Comparison of ENCODE assay signal across 1 cellular context in the genomic region with DNA sequence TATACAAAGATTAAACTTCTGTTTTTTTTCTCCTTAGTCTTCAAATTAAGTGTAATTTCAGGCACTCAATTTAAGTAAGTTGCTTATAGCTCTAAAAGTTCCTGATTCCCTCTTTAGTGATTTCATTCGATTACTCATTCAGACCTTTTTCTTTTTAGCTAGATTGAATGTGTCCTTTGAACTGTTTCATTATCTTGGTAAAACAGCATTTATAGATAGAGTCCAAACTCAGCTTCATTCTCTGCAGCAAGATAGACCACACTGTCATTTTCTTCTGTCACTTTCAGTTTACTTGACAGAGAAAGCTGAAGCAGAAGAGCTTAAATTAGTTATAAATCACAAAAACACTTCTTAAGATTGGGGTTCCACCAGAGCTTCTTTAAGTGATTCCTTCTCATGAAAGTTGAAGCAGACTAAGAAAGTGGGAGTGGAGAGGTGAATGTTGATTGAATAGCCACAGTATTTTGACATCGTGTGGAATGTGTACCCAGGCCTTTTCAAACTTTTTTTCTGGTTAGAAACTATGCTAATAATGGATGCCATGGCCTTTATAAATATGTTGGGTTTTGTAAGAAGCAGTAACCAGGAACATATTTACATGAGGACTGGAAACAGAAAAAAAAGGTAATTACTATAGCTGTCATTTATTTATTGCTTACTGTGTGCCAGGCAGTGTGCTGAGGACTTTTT.
TF ChIP-seq lines count a peak whose summit lies in the region.

No MANE protein-coding gene starts in this region.

TF ChIP-seq in HEK293, 187 proteins besides CTCF, POLR2A, EP300 and RAD21 (continued from another document):
- TF ChIP-seq PRDM1 (tag by site-specific recombination; IDR thresholded peaks at IDR 0.05) (peak; percentile 71), ZNF670 (tag by site-specific recombination; IDR thresholded peaks at IDR 0.05; ENCODE audit: low read depth) (no peak), YY1 (tag by site-specific recombination; IDR thresholded peaks at IDR 0.05) (no peak)
